1 cellular context compared by ENCODE assay signal in the genomic region with DNA sequence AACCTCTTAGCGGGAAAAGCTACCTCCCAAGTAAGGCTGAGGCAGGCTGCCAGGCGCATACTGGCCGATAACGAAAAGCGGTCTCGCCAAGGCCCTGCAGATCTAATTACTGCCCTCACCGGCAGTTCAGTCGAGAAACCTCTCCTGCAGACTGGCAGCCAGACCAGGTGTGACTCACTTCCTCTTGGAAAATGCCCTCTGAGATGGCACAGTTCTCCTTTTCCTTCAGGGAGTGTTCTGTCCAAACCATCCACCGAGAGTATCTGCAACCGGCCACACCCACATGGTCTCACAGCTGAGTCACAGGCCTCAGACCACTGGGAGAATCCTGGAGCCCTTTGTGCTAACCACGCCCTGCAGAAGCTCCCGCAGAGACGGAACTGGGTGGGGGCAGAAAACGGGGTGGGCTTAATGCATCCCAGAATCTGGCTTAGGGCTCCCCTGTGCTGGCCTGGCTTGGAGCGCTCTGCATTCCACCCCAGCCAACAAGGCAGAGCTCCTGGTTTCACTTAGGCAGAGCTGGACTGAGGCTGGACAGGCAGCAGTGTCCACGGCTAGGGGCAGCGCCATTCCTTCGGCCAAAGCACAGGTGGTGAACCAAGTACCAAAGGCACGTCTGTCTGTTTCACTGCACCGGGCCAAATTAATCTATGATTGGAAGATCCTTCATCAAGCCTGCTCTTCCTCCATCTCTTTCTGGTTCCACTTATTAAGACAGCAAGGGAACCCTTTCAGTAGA.
TF ChIP-seq lines count a peak whose summit lies in the region.

No MANE protein-coding gene starts in this region.

TF ChIP-seq in HepG2, 621 proteins besides CTCF, POLR2A, EP300 and RAD21 (continued from another document):
- TF ChIP-seq, protein P1, sequence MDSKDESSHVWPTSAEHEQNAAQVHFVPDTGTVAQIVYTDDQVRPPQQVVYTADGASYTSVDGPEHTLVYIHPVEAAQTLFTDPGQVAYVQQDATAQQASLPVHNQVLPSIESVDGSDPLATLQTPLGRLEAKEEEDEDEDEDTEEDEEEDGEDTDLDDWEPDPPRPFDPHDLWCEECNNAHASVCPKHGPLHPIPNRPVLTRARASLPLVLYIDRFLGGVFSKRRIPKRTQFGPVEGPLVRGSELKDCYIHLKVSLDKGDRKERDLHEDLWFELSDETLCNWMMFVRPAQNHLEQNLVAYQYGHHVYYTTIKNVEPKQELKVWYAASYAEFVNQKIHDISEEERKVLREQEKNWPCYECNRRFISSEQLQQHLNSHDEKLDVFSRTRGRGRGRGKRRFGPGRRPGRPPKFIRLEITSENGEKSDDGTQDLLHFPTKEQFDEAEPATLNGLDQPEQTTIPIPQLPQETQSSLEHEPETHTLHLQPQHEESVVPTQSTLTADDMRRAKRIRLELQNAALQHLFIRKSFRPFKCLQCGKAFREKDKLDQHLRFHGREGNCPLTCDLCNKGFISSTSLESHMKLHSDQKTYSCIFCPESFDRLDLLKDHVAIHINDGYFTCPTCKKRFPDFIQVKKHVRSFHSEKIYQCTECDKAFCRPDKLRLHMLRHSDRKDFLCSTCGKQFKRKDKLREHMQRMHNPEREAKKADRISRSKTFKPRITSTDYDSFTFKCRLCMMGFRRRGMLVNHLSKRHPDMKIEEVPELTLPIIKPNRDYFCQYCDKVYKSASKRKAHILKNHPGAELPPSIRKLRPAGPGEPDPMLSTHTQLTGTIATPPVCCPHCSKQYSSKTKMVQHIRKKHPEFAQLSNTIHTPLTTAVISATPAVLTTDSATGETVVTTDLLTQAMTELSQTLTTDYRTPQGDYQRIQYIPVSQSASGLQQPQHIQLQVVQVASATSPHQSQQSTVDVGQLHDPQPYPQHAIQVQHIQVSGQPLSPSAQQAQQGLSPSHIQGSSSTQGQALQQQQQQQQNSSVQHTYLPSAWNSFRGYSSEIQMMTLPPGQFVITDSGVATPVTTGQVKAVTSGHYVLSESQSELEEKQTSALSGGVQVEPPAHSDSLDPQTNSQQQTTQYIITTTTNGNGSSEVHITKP (CRISPR knock-in tag; IDR thresholded peaks at IDR 0.05; ENCODE audit: low read depth), result 0 out of 2 replicates have a peak, but pooled peaks have one; percentile 21
- TF ChIP-seq ZNF143 (CRISPR knock-in tag; IDR thresholded peaks at IDR 0.05) (peak; percentile 54; the same call in 1 of the 2 replicates), ZNF350 (CRISPR knock-in tag; IDR thresholded peaks at IDR 0.05; ENCODE audit: borderline replicate concordance, low read depth) (no peak), ARHGAP35 (CRISPR knock-in tag; IDR thresholded peaks at IDR 0.05; ENCODE audit: borderline replicate concordance) (no peak), HDAC2 (CRISPR knock-in tag; IDR thresholded peaks at IDR 0.05) (0 out of 2 replicates have a peak, but pooled peaks have one; percentile 14), ZKSCAN8 (CRISPR knock-in tag; IDR thresholded peaks at IDR 0.05; ENCODE audit: borderline replicate concordance) (no peak), TBX2 (CRISPR knock-in tag; IDR thresholded peaks at IDR 0.05; ENCODE audit: borderline replicate concordance) (peak; percentile 44; the same call in 1 of the 2 replicates), TMF1 (CRISPR knock-in tag; IDR thresholded peaks at IDR 0.05; ENCODE audit: low read depth) (no peak), ZBTB7B (CRISPR knock-in tag; IDR thresholded peaks at IDR 0.05) (peak; percentile 40; the same call in 1 of the 2 replicates), ZNF792 (CRISPR knock-in tag; IDR thresholded peaks at IDR 0.05) (no peak), ZNF296 (CRISPR knock-in tag; conservative IDR thresholded peaks at IDR 0.05) (peak; percentile 62; the same call in 1 of the 2 replicates), SAP130 (CRISPR knock-in tag; IDR thresholded peaks at IDR 0.05; ENCODE audit: low read depth) (peak; percentile 73), SMYD3 (CRISPR knock-in tag; IDR thresholded peaks at IDR 0.05) (no peak), HDAC6 (IDR thresholded peaks at IDR 0.05; ENCODE audit: low read depth, low read length) (no peak), DMAP1 (CRISPR knock-in tag; IDR thresholded peaks at IDR 0.05) (peak; percentile 15; the same call in 1 of the 2 replicates), RBFOX2 (IDR thresholded peaks at IDR 0.05; ENCODE audit: low read depth, low read length) (no peak), PRMT3 (CRISPR knock-in tag; IDR thresholded peaks at IDR 0.05; ENCODE audit: borderline replicate concordance, low read depth) (no peak), POLR2G (IDR thresholded peaks at IDR 0.05; ENCODE audit: low read depth, low read length) (0 out of 2 replicates have a peak, but pooled peaks have one; percentile 41), FOXM1 (CRISPR knock-in tag; IDR thresholded peaks at IDR 0.05) (no peak), CEBPB (IDR thresholded peaks at IDR 0.05; ENCODE audit: borderline replicate concordance, low read depth, low read length) (no peak), ZNF12 (CRISPR knock-in tag; IDR thresholded peaks at IDR 0.05) (0 out of 2 replicates have a peak, but pooled peaks have one; percentile 8), LCORL (IDR thresholded peaks at IDR 0.05) (no peak), LCORL (CRISPR knock-in tag; IDR thresholded peaks at IDR 0.05) (no peak), TEAD2 (CRISPR knock-in tag; IDR thresholded peaks at IDR 0.05) (no peak), DR1 (CRISPR knock-in tag; IDR thresholded peaks at IDR 0.05) (no peak), ZZZ3 (CRISPR knock-in tag; IDR thresholded peaks at IDR 0.05; ENCODE audit: borderline replicate concordance) (no peak), KDM2A (CRISPR knock-in tag; IDR thresholded peaks at IDR 0.05; ENCODE audit: borderline replicate concordance, low read depth) (peak; percentile 11; the same call in 1 of the 2 replicates), ZFX (CRISPR knock-in tag; IDR thresholded peaks at IDR 0.05; ENCODE audit: low read depth) (peak; percentile 47), JUND (CRISPR knock-in tag; IDR thresholded peaks at IDR 0.05) (peak; percentile 55; the same call in 1 of the 2 replicates), ZNF121 (CRISPR knock-in tag; IDR thresholded peaks at IDR 0.05) (peak; percentile 97)
- TF ChIP-seq, protein P2, sequence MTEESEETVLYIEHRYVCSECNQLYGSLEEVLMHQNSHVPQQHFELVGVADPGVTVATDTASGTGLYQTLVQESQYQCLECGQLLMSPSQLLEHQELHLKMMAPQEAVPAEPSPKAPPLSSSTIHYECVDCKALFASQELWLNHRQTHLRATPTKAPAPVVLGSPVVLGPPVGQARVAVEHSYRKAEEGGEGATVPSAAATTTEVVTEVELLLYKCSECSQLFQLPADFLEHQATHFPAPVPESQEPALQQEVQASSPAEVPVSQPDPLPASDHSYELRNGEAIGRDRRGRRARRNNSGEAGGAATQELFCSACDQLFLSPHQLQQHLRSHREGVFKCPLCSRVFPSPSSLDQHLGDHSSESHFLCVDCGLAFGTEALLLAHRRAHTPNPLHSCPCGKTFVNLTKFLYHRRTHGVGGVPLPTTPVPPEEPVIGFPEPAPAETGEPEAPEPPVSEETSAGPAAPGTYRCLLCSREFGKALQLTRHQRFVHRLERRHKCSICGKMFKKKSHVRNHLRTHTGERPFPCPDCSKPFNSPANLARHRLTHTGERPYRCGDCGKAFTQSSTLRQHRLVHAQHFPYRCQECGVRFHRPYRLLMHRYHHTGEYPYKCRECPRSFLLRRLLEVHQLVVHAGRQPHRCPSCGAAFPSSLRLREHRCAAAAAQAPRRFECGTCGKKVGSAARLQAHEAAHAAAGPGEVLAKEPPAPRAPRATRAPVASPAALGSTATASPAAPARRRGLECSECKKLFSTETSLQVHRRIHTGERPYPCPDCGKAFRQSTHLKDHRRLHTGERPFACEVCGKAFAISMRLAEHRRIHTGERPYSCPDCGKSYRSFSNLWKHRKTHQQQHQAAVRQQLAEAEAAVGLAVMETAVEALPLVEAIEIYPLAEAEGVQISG (CRISPR knock-in tag; IDR thresholded peaks at IDR 0.05), result 0 out of 2 replicates have a peak, but pooled peaks have one; percentile 31
- TF ChIP-seq, protein P3, sequence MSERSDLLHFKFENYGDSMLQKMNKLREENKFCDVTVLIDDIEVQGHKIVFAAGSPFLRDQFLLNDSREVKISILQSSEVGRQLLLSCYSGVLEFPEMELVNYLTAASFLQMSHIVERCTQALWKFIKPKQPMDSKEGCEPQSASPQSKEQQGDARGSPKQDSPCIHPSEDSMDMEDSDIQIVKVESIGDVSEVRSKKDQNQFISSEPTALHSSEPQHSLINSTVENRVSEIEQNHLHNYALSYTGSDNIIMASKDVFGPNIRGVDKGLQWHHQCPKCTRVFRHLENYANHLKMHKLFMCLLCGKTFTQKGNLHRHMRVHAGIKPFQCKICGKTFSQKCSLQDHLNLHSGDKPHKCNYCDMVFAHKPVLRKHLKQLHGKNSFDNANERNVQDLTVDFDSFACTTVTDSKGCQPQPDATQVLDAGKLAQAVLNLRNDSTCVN (CRISPR knock-in tag; IDR thresholded peaks at IDR 0.05; ENCODE audit: borderline replicate concordance), result 0 out of 2 replicates have a peak, but pooled peaks have one; percentile 31
- TF ChIP-seq, protein P4, sequence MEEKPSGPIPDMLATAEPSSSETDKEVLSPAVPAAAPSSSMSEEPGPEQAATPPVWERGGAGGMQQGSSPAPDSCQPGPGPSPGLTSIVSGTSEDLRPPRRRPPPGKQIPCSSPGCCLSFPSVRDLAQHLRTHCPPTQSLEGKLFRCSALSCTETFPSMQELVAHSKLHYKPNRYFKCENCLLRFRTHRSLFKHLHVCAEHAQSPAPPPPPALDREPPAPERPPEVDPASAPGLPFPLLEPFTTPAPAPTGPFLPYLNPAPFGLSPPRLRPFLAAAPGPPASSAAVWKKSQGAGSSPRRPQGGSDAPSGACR (CRISPR knock-in tag; IDR thresholded peaks at IDR 0.05), result no peak
- TF ChIP-seq, protein P5, sequence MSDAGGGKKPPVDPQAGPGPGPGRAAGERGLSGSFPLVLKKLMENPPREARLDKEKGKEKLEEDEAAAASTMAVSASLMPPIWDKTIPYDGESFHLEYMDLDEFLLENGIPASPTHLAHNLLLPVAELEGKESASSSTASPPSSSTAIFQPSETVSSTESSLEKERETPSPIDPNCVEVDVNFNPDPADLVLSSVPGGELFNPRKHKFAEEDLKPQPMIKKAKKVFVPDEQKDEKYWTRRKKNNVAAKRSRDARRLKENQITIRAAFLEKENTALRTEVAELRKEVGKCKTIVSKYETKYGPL (CRISPR knock-in tag; IDR thresholded peaks at IDR 0.05), result no peak
- TF ChIP-seq, protein P6, sequence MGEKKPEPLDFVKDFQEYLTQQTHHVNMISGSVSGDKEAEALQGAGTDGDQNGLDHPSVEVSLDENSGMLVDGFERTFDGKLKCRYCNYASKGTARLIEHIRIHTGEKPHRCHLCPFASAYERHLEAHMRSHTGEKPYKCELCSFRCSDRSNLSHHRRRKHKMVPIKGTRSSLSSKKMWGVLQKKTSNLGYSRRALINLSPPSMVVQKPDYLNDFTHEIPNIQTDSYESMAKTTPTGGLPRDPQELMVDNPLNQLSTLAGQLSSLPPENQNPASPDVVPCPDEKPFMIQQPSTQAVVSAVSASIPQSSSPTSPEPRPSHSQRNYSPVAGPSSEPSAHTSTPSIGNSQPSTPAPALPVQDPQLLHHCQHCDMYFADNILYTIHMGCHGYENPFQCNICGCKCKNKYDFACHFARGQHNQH (CRISPR knock-in tag; IDR thresholded peaks at IDR 0.05), result peak; percentile 51; the same call in 1 of the 2 replicates
- TF ChIP-seq, protein P7, sequence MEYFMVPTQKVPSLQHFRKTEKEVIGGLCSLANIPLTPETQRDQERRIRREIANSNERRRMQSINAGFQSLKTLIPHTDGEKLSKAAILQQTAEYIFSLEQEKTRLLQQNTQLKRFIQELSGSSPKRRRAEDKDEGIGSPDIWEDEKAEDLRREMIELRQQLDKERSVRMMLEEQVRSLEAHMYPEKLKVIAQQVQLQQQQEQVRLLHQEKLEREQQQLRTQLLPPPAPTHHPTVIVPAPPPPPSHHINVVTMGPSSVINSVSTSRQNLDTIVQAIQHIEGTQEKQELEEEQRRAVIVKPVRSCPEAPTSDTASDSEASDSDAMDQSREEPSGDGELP (IDR thresholded peaks at IDR 0.05; ENCODE audit: borderline replicate concordance, low read depth), result peak; percentile 91; the same call in 1 of the 2 replicates
- TF ChIP-seq, protein P8, sequence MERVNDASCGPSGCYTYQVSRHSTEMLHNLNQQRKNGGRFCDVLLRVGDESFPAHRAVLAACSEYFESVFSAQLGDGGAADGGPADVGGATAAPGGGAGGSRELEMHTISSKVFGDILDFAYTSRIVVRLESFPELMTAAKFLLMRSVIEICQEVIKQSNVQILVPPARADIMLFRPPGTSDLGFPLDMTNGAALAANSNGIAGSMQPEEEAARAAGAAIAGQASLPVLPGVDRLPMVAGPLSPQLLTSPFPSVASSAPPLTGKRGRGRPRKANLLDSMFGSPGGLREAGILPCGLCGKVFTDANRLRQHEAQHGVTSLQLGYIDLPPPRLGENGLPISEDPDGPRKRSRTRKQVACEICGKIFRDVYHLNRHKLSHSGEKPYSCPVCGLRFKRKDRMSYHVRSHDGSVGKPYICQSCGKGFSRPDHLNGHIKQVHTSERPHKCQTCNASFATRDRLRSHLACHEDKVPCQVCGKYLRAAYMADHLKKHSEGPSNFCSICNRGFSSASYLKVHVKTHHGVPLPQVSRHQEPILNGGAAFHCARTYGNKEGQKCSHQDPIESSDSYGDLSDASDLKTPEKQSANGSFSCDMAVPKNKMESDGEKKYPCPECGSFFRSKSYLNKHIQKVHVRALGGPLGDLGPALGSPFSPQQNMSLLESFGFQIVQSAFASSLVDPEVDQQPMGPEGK (CRISPR knock-in tag; IDR thresholded peaks at IDR 0.05), result peak; percentile 40; the same call in 1 of the 2 replicates
- TF ChIP-seq, protein P9, sequence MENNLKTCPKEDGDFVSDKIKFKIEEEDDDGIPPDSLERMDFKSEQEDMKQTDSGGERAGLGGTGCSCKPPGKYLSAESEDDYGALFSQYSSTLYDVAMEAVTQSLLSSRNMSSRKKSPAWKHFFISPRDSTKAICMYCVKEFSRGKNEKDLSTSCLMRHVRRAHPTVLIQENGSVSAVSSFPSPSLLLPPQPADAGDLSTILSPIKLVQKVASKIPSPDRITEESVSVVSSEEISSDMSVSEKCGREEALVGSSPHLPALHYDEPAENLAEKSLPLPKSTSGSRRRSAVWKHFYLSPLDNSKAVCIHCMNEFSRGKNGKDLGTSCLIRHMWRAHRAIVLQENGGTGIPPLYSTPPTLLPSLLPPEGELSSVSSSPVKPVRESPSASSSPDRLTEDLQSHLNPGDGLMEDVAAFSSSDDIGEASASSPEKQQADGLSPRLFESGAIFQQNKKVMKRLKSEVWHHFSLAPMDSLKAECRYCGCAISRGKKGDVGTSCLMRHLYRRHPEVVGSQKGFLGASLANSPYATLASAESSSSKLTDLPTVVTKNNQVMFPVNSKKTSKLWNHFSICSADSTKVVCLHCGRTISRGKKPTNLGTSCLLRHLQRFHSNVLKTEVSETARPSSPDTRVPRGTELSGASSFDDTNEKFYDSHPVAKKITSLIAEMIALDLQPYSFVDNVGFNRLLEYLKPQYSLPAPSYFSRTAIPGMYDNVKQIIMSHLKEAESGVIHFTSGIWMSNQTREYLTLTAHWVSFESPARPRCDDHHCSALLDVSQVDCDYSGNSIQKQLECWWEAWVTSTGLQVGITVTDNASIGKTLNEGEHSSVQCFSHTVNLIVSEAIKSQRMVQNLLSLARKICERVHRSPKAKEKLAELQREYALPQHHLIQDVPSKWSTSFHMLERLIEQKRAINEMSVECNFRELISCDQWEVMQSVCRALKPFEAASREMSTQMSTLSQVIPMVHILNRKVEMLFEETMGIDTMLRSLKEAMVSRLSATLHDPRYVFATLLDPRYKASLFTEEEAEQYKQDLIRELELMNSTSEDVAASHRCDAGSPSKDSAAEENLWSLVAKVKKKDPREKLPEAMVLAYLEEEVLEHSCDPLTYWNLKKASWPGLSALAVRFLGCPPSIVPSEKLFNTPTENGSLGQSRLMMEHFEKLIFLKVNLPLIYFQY (CRISPR knock-in tag; IDR thresholded peaks at IDR 0.05; ENCODE audit: borderline replicate concordance), result no peak
